In the genomic region with DNA sequence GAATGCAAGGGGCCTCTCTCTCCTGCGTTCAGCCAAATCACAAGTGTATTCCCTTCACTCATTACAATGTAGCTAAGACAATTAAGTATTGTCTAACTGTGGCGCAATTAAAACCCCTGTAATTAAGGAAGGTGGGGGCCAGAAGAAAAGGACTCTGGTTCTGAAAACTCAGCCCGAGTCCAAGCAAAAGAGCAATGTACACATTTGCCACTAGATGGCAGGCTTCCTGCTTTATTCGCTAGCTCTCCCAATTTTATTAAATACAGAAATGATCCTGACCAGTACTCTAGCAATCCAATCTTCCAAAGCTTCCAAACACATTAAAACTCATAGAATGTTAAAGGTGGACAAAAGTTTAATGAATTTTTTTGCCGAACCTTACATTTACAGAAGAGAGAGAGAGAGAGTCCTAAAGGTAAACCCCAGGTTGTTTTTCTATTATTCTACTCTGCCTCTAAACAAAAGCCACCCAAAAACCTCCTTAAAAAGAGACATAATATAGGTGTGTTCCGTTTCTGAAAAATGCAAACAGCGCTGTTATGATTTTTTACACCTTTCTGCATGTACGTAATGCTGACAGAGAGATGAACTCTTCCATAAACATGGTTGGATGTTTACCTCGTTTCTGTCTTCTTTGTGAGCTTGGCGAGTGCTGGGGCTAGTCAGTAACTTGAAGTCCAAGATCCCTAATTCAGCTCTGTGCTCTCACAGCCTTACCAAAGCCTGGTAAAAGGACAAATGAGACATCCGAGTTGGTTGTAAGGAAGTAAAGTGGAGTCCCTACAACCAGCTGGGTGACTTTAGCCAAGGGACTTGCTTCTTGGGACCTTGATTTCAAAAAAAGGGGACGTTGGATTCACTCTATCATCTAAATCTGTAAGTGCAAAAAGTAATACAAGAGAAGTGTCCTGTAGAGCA, we compare ENCODE assay signal across 7 cellular contexts. TPM values are rescaled to one million over a fixed set of nuclear protein-coding genes. Genes with fewer than 3 reads are reported as not detected.
DNase-seq lines count a peak whose midpoint lies in the region; ATAC-seq and TF ChIP-seq lines count a peak whose summit lies in the region.

No MANE protein-coding gene starts in this region.

- no peaks in the 10 kb centered on the region for H3K79me2 ChIP-seq in DOHH2 (ENCODE audit: control insufficient read depth, low read length)

- no peak overlapping the region for H3K4me3 ChIP-seq in DOHH2 (ENCODE audit: low read length)
- no peak overlapping the region for H3K4me3 ChIP-seq in left lung

- ATAC-seq in left lung (peak; percentile 86), GM21576 (IDR thresholded peaks at IDR 0.05; ENCODE audit: unreplicated experiment) (no peak)

- DNase-seq in HuH-7.5 (ENCODE audit: low spot score), result peak; percentile 18
- peak; percentile 68 for DNase-seq in OCI-M1 (lab: John Stamatoyannopoulos, UW)
- peak; percentile 68 for DNase-seq in cerebellum (ENCODE audit: low spot score)
- DNase-seq in left lung, result no peak
- DNase-seq in ureter (ENCODE audit: low spot score), result peak; percentile 40

- H3K36me3 ChIP-seq in DOHH2 (ENCODE audit: control insufficient read depth, low read length) (no peaks in the 10 kb centered on the region), left lung (no peaks in the 10 kb centered on the region)

- no peaks in the 10 kb centered on the region for H3K4me1 ChIP-seq in DOHH2 (ENCODE audit: control insufficient read depth, low read length)
- H3K4me1 ChIP-seq in left lung, result no peaks in the 10 kb centered on the region

- H3K27ac ChIP-seq in DOHH2 (ENCODE audit: low read depth, low read length), result no peak overlapping the region
- H3K27ac ChIP-seq in left lung, result no peak overlapping the region

- no peaks in the 10 kb centered on the region for H3K27me3 ChIP-seq in DOHH2 (ENCODE audit: control insufficient read depth, low read length)
- no peaks in the 10 kb centered on the region for H3K27me3 ChIP-seq in left lung

- no peaks in the 10 kb centered on the region for H3F3A ChIP-seq in DOHH2 (ENCODE audit: control insufficient read depth, insufficient read depth)

- H3K9me3 ChIP-seq in DOHH2 (ENCODE audit: control insufficient read depth, insufficient read depth, low read length), result no peaks in the 10 kb centered on the region
- no peaks in the 10 kb centered on the region for H3K9me3 ChIP-seq in left lung

- no peaks in the 10 kb centered on the region for H3K9me2 ChIP-seq in DOHH2 (replicated peaks; ENCODE audit: control insufficient read depth, low read length)

- peak; percentile 77 for TF ChIP-seq CTCF in DOHH2 (IDR thresholded peaks at IDR 0.05; ENCODE audit: low read depth, low read length, poor library complexity, severe bottlenecking)
- peak; percentile 66 to 75 for TF ChIP-seq CTCF in left lung (IDR thresholded peaks at IDR 0.05)

- no peaks in the 10 kb centered on the region for H4K20me1 ChIP-seq in DOHH2 (ENCODE audit: control insufficient read depth, insufficient read depth, low read depth, low read length)

- intact Hi-C loops in left lung (cut with DNase I), result loop anchor here in 1 of 2 donors (10.0 kb wide), 1 partner anchor 74 kb away; no protein-coding TSS in a partner anchor

- no peak overlapping the region for H3K4me2 ChIP-seq in DOHH2 (ENCODE audit: low read length)

RNA-seq across cellular contexts. Expression of a gene that starts 50.9 kb away (rescaled TPM):
- total RNA-seq in cerebellum (35.5 TPM), left lung (10 to 100 TPM; 26.5 to 29.3 TPM), ureter (9.0 TPM)

Comparison
In these comparisons a context has a peak if more than half of its experiments do, and no peak if none do; other contexts are left out.
1. DNase-seq: peak in HuH-7.5 (single experiment), OCI-M1 (single experiment), cerebellum (single experiment) and ureter (single experiment); none in left lung (0 of 2).